ENCODE assay signal across 8 cellular contexts in genomic region chr1:109984456-109985250, GRCh38. TPM values are rescaled to one million over a fixed set of nuclear protein-coding genes. Genes with fewer than 3 reads are reported as not detected.
DNase-seq lines count a peak whose midpoint lies in the region; ATAC-seq, FAIRE-seq and TF ChIP-seq lines count a peak whose summit lies in the region.

TSS of gene AHCYL1 (plus strand) at chr1:109984765. CDS start at chr1:109985053, 288 bp downstream.

- intact Hi-C loops in left ventricle myocardium superior (cut with micrococcal nuclease) (no loop called here), psoas muscle (cut with DNase I) (loop anchor here (1.0 to 5.0 kb wide), 6 partner anchors 52 to 437 kb away; partner anchors contain the start of genes GNAI3 (in 2 of the 2) and CSF1 (in 1 of the 2))

- no peaks in the 10 kb centered on the region for H3K9me3 ChIP-seq in psoas muscle

- ATAC-seq in GM18499 (IDR thresholded peaks at IDR 0.05; ENCODE audit: insufficient read depth, unreplicated experiment), result peak; percentile 91
- peak; percentile 98 for ATAC-seq in HG02943 (IDR thresholded peaks at IDR 0.05; ENCODE audit: low read depth, unreplicated experiment)
- peak; percentile 96 for ATAC-seq in left ventricle myocardium superior
- ATAC-seq in psoas muscle, result peak; percentile 94 to 97 (median 96)

- H3K27ac ChIP-seq in angular gyrus (ENCODE audit: low read depth, low read length) (peak within 1 kb of the TSS; percentile 92), psoas muscle (peak within 1 kb of the TSS; percentile 98)

- WGBS in psoas muscle, 3 donors, result 0 to 1% (median 1%) methylated on average over 57 to 79 of the region's 79 CpGs

- DNase-seq in NCI-H187 (lab: John Stamatoyannopoulos, UW) (peak; percentile 95 to 97), T-helper 2 cell (peak; percentile 97 to 99 (median 99)), left ventricle myocardium superior (peak; percentile 100), psoas muscle (peak; percentile 99 to 100), urothelium cell line (ENCODE audit: low spot score) (peak; percentile 100)

- TF ChIP-seq CTCF in psoas muscle (IDR thresholded peaks at IDR 0.05), result peak; percentile 99

- peaks cover 3 to 14% of the 10 kb centered on the region in 2 donors for H3K36me3 ChIP-seq in psoas muscle (ENCODE audit: insufficient read depth in 1 of 2, low read depth in 1 of 2)

- FAIRE-seq in urothelium cell line (lab: Jason Lieb, UNC), result peak; percentile 97

- no peaks in the 10 kb centered on the region for H3K27me3 ChIP-seq in psoas muscle (ENCODE audit: insufficient read depth in 3 of 3, low read length in 2 of 3)

- peaks cover 51% of the 10 kb centered on the region for H3K4me1 ChIP-seq in psoas muscle

- H3K4me3 ChIP-seq in psoas muscle, result peak within 1 kb of the TSS; percentile 94

RNA-seq across cellular contexts. Expression of gene AHCYL1, which starts in this region (rescaled TPM):
- 43.8 TPM for total RNA-seq in left ventricle myocardium superior
- 100 to 1,000 TPM in 1 of 4 donors, 10 to 100 TPM in 3; 60.2 to 128 (median 88.9) TPM for total RNA-seq in psoas muscle
- polyA plus RNA-seq in psoas muscle, result 10 to 100 TPM; 42.5 to 47.2 (median 46.2) TPM

Comparison
In these comparisons a context has a peak if more than half of its experiments do, and no peak if none do; other contexts are left out.
1. Peak in every context shown above with its lines: DNase-seq, ATAC-seq, H3K4me3 ChIP-seq and H3K27ac ChIP-seq.